ENCODE assay signal across 20 cellular contexts in genomic region chrX:45233541-45233940, GRCh38. TPM values are rescaled to one million over a fixed set of nuclear protein-coding genes. Genes with fewer than 3 reads are reported as not detected.
"Had no signal": no experiment of that assay in that cellular context is flagged by ENCODE, and none has a peak within 500 bp of the region (broad histone marks: within the 10 kb centered on the region; RNA-seq: fewer than 3 reads in every experiment).

No MANE protein-coding gene starts in this region.

- H3K4me1 Mint-ChIP-seq: nephron progenitor cell had no signal

- H3K4me1 ChIP-seq: esophagus squamous epithelium had no signal

- H3K9me3 ChIP-seq: esophagus squamous epithelium had no signal

- H3K27me3 Mint-ChIP-seq: activated B cell treated with CpG ODN at 0.5 μM for 24 hours; activated naive CD8-positive, alpha-beta T cell treated with anti-CD3 and anti-CD28 coated beads for 36 hours; progenitor cell of endocrine pancreas; type B pancreatic cell had no signal

- ATAC-seq: right cardiac atrium; SK-N-SH treated with all-trans-retinoic acid at 6 μM for 48 hours; stimulated activated naive CD8-positive, alpha-beta T cell treated with anti-CD3 and anti-CD28 coated beads, Interleukin-15, Interleukin-2, amounts not matched to agents 100 U/mL and 50 U/mL, for 24 hours had no signal

- H3K4me3 Mint-ChIP-seq: activated B cell treated with CpG ODN at 0.5 μM for 24 hours; activated naive CD8-positive, alpha-beta T cell treated with anti-CD3 and anti-CD28 coated beads for 36 hours; nephron progenitor cell; T-helper 1 cell treated with Interleukin-12 subunit alpha and Interleukin-12 subunit beta and Interleukin-4 antibody, amounts not matched to agents 30 μg/mL and 1 μg/mL, for 36 hours; type B pancreatic cell had no signal

- FAIRE-seq: endometrium, small intestine, TTC549 had no signal

- H3K9me3 Mint-ChIP-seq: activated B cell treated with CpG ODN at 0.5 μM for 24 hours had no signal

- H3K4me3 ChIP-seq: esophagus squamous epithelium had no signal

- H3K27ac Mint-ChIP-seq: activated B cell treated with CpG ODN at 0.5 μM for 24 hours; activated naive CD8-positive, alpha-beta T cell treated with anti-CD3 and anti-CD28 coated beads for 36 hours; nephron progenitor cell; progenitor cell of endocrine pancreas; T-helper 1 cell treated with Interleukin-12 subunit alpha and Interleukin-12 subunit beta and Interleukin-4 antibody, amounts not matched to agents 30 μg/mL and 1 μg/mL, for 36 hours; type B pancreatic cell had no signal

- H3K27ac ChIP-seq: esophagus squamous epithelium had no signal

- H3K36me3 Mint-ChIP-seq: activated naive CD8-positive, alpha-beta T cell treated with anti-CD3 and anti-CD28 coated beads for 36 hours; type B pancreatic cell had no signal

- H3K27me3 ChIP-seq: esophagus squamous epithelium had no signal

- DNase-seq: activated B cell treated with CpG ODN at 0.5 μM for 24 hours; activated CD4-positive, alpha-beta T cell treated with anti-CD3 and anti-CD28 coated beads for 48 hours; activated CD8-positive, alpha-beta memory T cell treated with anti-CD3 and anti-CD28 coated beads for 24 hours; activated naive CD8-positive, alpha-beta T cell treated with anti-CD3 and anti-CD28 coated beads for 36 hours; aorta; esophagus squamous epithelium; foreskin melanocyte; head of caudate nucleus; nephron progenitor cell; occipital lobe; right cardiac atrium; small intestine; stimulated activated CD4-positive, alpha-beta T cell treated with anti-CD3 and anti-CD28 coated beads, Interleukin-4, amount 100 ng/mL, for 24 hours; stimulated activated naive CD8-positive, alpha-beta T cell treated with anti-CD3 and anti-CD28 coated beads, Interleukin-15, Interleukin-2, amounts not matched to agents 100 U/mL and 50 U/mL, for 24 hours had no signal

- H3K36me3 ChIP-seq: esophagus squamous epithelium had no signal

RNA-seq across cellular contexts. Expression of gene DIPK2B, which starts 32.9 kb away (rescaled TPM):
- total RNA-seq: activated B cell treated with CpG ODN at 0.5 μM for 24 hours; activated naive CD8-positive, alpha-beta T cell treated with anti-CD3 and anti-CD28 coated beads for 36 hours; progenitor cell of endocrine pancreas had no signal
